In the genomic region with DNA sequence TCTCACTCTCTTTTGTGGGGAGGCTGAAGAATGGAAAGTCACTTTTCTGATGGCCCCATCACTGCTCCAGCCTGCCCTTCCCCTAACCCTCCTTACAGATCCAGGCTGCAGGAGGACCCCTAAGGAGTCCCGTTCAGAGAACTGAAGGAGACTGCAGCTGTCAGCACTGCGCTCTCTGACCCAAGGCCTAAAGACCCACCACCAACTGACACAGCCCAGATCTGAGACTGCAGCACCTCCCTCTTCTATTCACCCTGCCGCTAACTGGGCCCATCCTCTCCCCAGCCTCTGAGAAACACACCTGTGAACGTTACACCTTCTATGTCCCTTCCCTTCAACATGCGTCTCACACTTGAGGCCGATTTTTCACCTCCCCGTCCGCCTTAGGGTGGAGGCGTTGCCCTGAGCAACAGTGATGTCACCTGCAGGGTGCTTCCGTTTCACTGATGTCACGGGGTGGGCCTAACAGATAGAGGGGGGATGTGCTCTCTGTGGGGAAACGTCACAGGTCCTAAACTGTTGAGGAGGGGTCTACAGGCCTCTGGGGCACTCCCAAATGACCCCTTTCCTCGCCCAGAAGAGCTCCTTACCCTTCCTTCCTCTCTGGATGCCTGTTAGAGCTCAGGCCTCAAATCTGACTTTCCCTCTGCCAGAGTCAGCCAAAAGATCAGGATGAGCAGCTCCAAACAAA, we compare ENCODE assay signal across 9 cellular contexts. TPM values are rescaled to one million over a fixed set of nuclear protein-coding genes. Genes with fewer than 3 reads are reported as not detected.
A peak's percentile ranks its signal among the peaks of the same experiment; 100 is the strongest.
DNase-seq lines count a peak whose midpoint lies in the region; TF ChIP-seq lines count a peak whose summit lies in the region.
"Had no signal": no experiment of that assay in that cellular context is flagged by ENCODE, and none has a peak within 500 bp of the region (broad histone marks: within the 10 kb centered on the region; RNA-seq: fewer than 3 reads in every experiment).

No MANE protein-coding gene starts in this region.

- H3K9me3 ChIP-seq in iPS-20b (ENCODE audit: insufficient read depth, low read depth, low read length), result no peaks in the 10 kb centered on the region

- H3K27me3 Mint-ChIP-seq in IgD-negative memory B cell, result no peaks in the 10 kb centered on the region
- no peaks in the 10 kb centered on the region for H3K27me3 Mint-ChIP-seq in activated T-helper 1 cell treated with anti-CD3 and anti-CD28 coated beads, Interleukin-12 subunit alpha, Interleukin-12 subunit beta, Interleukin-2, Interleukin-4 antibody, amounts not matched to agents 30 ng/mL and 10 ng/mL and 1 ng/mL, durations not matched to agents 14 hours and 24 hours and 36 hours (ENCODE audit: insufficient read depth)

- H3K27me3 ChIP-seq in iPS-20b (ENCODE audit: insufficient read depth, low read length), result no peaks in the 10 kb centered on the region

- peaks cover 3% of the 10 kb centered on the region for H3K36me3 Mint-ChIP-seq in IgD-negative memory B cell
- H3K36me3 Mint-ChIP-seq in activated T-helper 1 cell treated with anti-CD3 and anti-CD28 coated beads, Interleukin-12 subunit alpha, Interleukin-12 subunit beta, Interleukin-2, Interleukin-4 antibody, amounts not matched to agents 30 ng/mL and 10 ng/mL and 1 ng/mL, durations not matched to agents 14 hours and 24 hours and 36 hours (ENCODE audit: low read depth), result peaks cover 22% of the 10 kb centered on the region

- TF ChIP-seq CTCF in foreskin fibroblast (IDR thresholded peaks at IDR 0.05; ENCODE audit: low read depth, low read length), result no peak

- no peaks in the 10 kb centered on the region for H3K9me3 Mint-ChIP-seq in IgD-negative memory B cell
- H3K9me3 Mint-ChIP-seq in activated T-helper 1 cell treated with anti-CD3 and anti-CD28 coated beads, Interleukin-12 subunit alpha, Interleukin-12 subunit beta, Interleukin-2, Interleukin-4 antibody, amounts not matched to agents 30 ng/mL and 10 ng/mL and 1 ng/mL, durations not matched to agents 14 hours and 24 hours and 36 hours, result no peaks in the 10 kb centered on the region

- H3K4me3 ChIP-seq in iPS-20b (ENCODE audit: low read length), result no peak overlapping the region; the same call in 1 of the 2 replicates
- H3K4me3 ChIP-seq in foreskin fibroblast (ENCODE audit: low read depth in 1 of 2, low read length in 2 of 2), result no peak overlapping the region

- peak overlapping the region; percentile 80 to 84 (median 80) for H3K27ac Mint-ChIP-seq in IgD-negative memory B cell
- peak overlapping the region; percentile 87 for H3K27ac Mint-ChIP-seq in activated T-helper 1 cell treated with anti-CD3 and anti-CD28 coated beads, Interleukin-12 subunit alpha, Interleukin-12 subunit beta, Interleukin-2, Interleukin-4 antibody, amounts not matched to agents 30 ng/mL and 10 ng/mL and 1 ng/mL, durations not matched to agents 14 hours and 24 hours and 36 hours

- no peak overlapping the region for H3K9ac ChIP-seq in iPS-20b (ENCODE audit: low read depth, low read length)

- intact Hi-C loops in activated T-helper 1 cell treated with anti-CD3 and anti-CD28 coated beads, Interleukin-12 subunit alpha, Interleukin-12 subunit beta, Interleukin-2, Interleukin-4 antibody, amounts not matched to agents 30 ng/mL and 10 ng/mL and 1 ng/mL, durations not matched to agents 14 hours and 24 hours and 36 hours (cut with micrococcal nuclease), result no loop called here

- peak overlapping the region; percentile 64 for H3K27ac ChIP-seq in iPS-20b (ENCODE audit: low read length)

- CTCF ChIA-PET in HEK293T (lab: Yijun Ruan, JAX), result no interaction called here

- POLR2A ChIA-PET in HEK293T (lab: Yijun Ruan, JAX), result no interaction called here

- H3K4me1 Mint-ChIP-seq in IgD-negative memory B cell, result peaks cover 55 to 66% (median 60%) of the 10 kb centered on the region in 3 donors
- peaks cover 90% of the 10 kb centered on the region for H3K4me1 Mint-ChIP-seq in activated T-helper 1 cell treated with anti-CD3 and anti-CD28 coated beads, Interleukin-12 subunit alpha, Interleukin-12 subunit beta, Interleukin-2, Interleukin-4 antibody, amounts not matched to agents 30 ng/mL and 10 ng/mL and 1 ng/mL, durations not matched to agents 14 hours and 24 hours and 36 hours (ENCODE audit: low read depth)

- peak overlapping the region in 3 of 4 donors; percentile 55 to 76 (median 64) for H3K4me3 Mint-ChIP-seq in IgD-negative memory B cell
- H3K4me3 Mint-ChIP-seq in activated T-helper 1 cell treated with anti-CD3 and anti-CD28 coated beads, Interleukin-12 subunit alpha, Interleukin-12 subunit beta, Interleukin-2, Interleukin-4 antibody, amounts not matched to agents 30 ng/mL and 10 ng/mL and 1 ng/mL, durations not matched to agents 14 hours and 24 hours and 36 hours, result no peak overlapping the region

- H3K36me3 ChIP-seq in iPS-20b (ENCODE audit: insufficient read depth, low read depth, low read length), result peaks cover 4% of the 10 kb centered on the region; the same call in 1 of the 2 replicates

- H3K4me1 ChIP-seq in iPS-20b (ENCODE audit: insufficient read depth, low read length), result peaks cover 71% of the 10 kb centered on the region

- peak; percentile 31 for DNase-seq in activated T-helper 1 cell treated with anti-CD3 and anti-CD28 coated beads, Interleukin-12 subunit alpha, Interleukin-12 subunit beta, Interleukin-2, Interleukin-4 antibody, amounts not matched to agents 30 ng/mL and 10 ng/mL and 1 ng/mL, durations not matched to agents 14 hours and 24 hours and 36 hours (ENCODE audit: low spot score)
- peak; percentile 44 for DNase-seq in stimulated activated CD8-positive, alpha-beta memory T cell treated with anti-CD3 and anti-CD28 coated beads, Interleukin-15, amount 100 ng/mL, for 1 hour (ENCODE audit: low read depth)
- DNase-seq in iPS-NIHi11 (ENCODE audit: low spot score) (no peak), foreskin fibroblast (no peak), HEK293T (ENCODE audit: extremely low spot score) (no peak), SW480 (ENCODE audit: low spot score) (no peak)
- DNase-seq: KBM-7 had no signal

TF ChIP-seq in HEK293T, 16 proteins besides CTCF, POLR2A, EP300 and RAD21:
- TF ChIP-seq ELF4 (IDR thresholded peaks at IDR 0.05) (no peak), ARNT (IDR thresholded peaks at IDR 0.05) (no peak), SP1 (IDR thresholded peaks at IDR 0.05) (no peak), ZNF384 (IDR thresholded peaks at IDR 0.05) (no peak)

RNA-seq across cellular contexts. Expression of a gene that starts 5.1 kb away (rescaled TPM):
- polyA plus RNA-seq in IgD-negative memory B cell, result 22.8 TPM
- total RNA-seq in activated T-helper 1 cell treated with anti-CD3 and anti-CD28 coated beads, Interleukin-12 subunit alpha, Interleukin-12 subunit beta, Interleukin-2, Interleukin-4 antibody, amounts not matched to agents 30 ng/mL and 10 ng/mL and 1 ng/mL, durations not matched to agents 14 hours and 24 hours and 36 hours, result 17.3 and 18.1 TPM in 2 replicates

RNA-seq across cellular contexts. Expression of a gene that starts 20.5 kb away (rescaled TPM):
- polyA plus RNA-seq in IgD-negative memory B cell, result not detected
- 0.08 and 0.24 TPM in 2 replicates for total RNA-seq in activated T-helper 1 cell treated with anti-CD3 and anti-CD28 coated beads, Interleukin-12 subunit alpha, Interleukin-12 subunit beta, Interleukin-2, Interleukin-4 antibody, amounts not matched to agents 30 ng/mL and 10 ng/mL and 1 ng/mL, durations not matched to agents 14 hours and 24 hours and 36 hours

Comparison
In these comparisons a context has a peak if more than half of its experiments do, and no peak if none do; other contexts are left out.
1. DNase-seq: peak in activated T-helper 1 cell treated with anti-CD3 and anti-CD28 coated beads, Interleukin-12 subunit alpha, Interleukin-12 subunit beta, Interleukin-2, Interleukin-4 antibody, amounts not matched to agents 30 ng/mL and 10 ng/mL and 1 ng/mL, durations not matched to agents 14 hours and 24 hours and 36 hours (single experiment) and stimulated activated CD8-positive, alpha-beta memory T cell treated with anti-CD3 and anti-CD28 coated beads, Interleukin-15, amount 100 ng/mL, for 1 hour (single experiment); none in iPS-NIHi11 (single experiment), foreskin fibroblast (0 of 2), HEK293T (single experiment) and SW480 (single experiment).